18 cellular contexts compared by ENCODE assay signal in genomic region chr3:14980689-14981088, GRCh38.
A peak's percentile ranks its signal among the peaks of the same experiment; 100 is the strongest.
DNase-seq lines count a peak whose midpoint lies in the region; ATAC-seq lines count a peak whose summit lies in the region.
"Had no signal": no experiment of that assay in that cellular context is flagged by ENCODE, and none has a peak within 500 bp of the region (broad histone marks: within the 10 kb centered on the region; RNA-seq: fewer than 3 reads in every experiment).

No MANE protein-coding gene starts in this region.

- DNase-seq in SIG-M5 (lab: John Stamatoyannopoulos, UW) = peak; percentile 24
- peak; percentile 8 for DNase-seq in pons (ENCODE audit: low spot score)
- DNase-seq in DMS153 treated with DMSO at 0.1 percent for 48 hours (lab: John Stamatoyannopoulos, UW; ENCODE audit: unreplicated experiment) = no peak
- no peak for DNase-seq in DMS114 treated with DMSO at 0.1 percent for 48 hours (lab: John Stamatoyannopoulos, UW; ENCODE audit: unreplicated experiment)
- DNase-seq in AG08396 (ENCODE audit: low spot score) = no peak
- DNase-seq: activated CD4-positive, alpha-beta T cell treated with anti-CD3 and anti-CD28 coated beads for 4 hours; activated T-cell treated with anti-CD3 and anti-CD28 coated beads, Interleukin-2, amount 50 U/mL, for 48 hours; amygdala; head of caudate nucleus; left colon; MG63; NCI-H2107; right lobe of liver; stimulated activated CD4-positive, alpha-beta T cell treated with anti-CD3 and anti-CD28 coated beads, Interleukin-4, amount 100 ng/mL, for 1 hour; stimulated activated naive CD4-positive, alpha-beta T cell had no signal

- peak; percentile 62 for ATAC-seq in GM18868 (IDR thresholded peaks at IDR 0.05; ENCODE audit: unreplicated experiment)
- peak; percentile 72 for ATAC-seq in HG03354 (IDR thresholded peaks at IDR 0.05; ENCODE audit: poor library complexity, severe bottlenecking, unreplicated experiment)
- ATAC-seq: left colon, SK-N-SH treated with all-trans-retinoic acid at 6 μM for 48 hours had no signal

Comparison
In these comparisons a context has a peak if more than half of its experiments do, and no peak if none do; other contexts are left out.
1. DNase-seq: peak in SIG-M5 (single experiment) and pons (single experiment); none in DMS153 treated with DMSO at 0.1 percent for 48 hours (single experiment), DMS114 treated with DMSO at 0.1 percent for 48 hours (single experiment) and AG08396 (single experiment).